7 cellular contexts compared by ENCODE assay signal in the genomic region with DNA sequence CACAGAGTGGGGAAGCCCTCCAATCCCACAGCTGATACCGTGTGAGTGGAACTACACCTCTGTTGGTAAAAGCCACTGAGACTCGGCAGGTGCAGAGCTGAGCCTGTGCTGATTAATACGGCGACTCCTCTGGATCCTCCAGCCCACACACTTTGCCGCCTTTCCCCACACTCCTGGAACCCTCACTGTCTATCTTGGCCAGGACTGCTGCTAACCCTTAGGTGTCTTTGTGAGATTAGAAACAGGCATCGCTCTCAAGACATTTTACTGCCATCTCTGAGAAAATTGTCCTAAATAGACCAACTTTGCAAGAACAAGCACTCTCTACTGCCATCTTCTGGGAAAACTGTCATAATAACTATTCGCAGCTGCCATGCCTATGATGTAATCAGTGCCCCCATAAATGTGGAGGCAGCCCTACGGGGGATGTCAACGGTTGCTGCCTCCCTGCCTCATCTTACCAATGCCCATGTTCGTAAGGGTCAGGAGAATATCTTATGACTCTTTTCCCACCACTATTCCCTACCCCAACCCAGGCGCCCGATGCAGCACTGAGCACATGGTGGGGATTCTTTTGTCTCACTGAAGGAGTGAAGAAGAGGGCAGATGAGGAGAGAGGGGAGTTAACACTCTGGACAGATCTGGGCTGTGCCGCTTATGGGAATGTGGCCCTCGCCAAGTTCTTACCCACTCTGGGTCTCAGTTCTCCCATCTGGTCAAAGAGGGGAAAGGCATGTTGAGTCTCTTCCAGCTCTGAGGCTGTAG. TPM values are rescaled to one million over a fixed set of nuclear protein-coding genes. Genes with fewer than 3 reads are reported as not detected.
DNase-seq lines count a peak whose midpoint lies in the region; ATAC-seq, FAIRE-seq and TF ChIP-seq lines count a peak whose summit lies in the region.

No MANE protein-coding gene starts in this region.

- no peak overlapping the region for H4K8ac ChIP-seq in H1 (ENCODE audit: extremely low read depth, insufficient read depth, low read length)

- H3K27ac ChIP-seq in MM.1S (ENCODE audit: low read length) (no peak overlapping the region), H1 (ENCODE audit: low read depth, low read length) (no peak overlapping the region)

- H3K56ac ChIP-seq in H1 (replicated peaks; ENCODE audit: insufficient read length, low read depth, low read length) = no peak overlapping the region

- no peak overlapping the region for H3K9ac ChIP-seq in MM.1S (ENCODE audit: low read length)
- H3K9ac ChIP-seq in H1 (replicated peaks in 1 of 4; ENCODE audit: extremely low read depth in 1 of 4, low read depth in 3 of 4, low read length in 3 of 4) = no peak overlapping the region; a peak in 1 of 7 replicates

- H3K9me2 ChIP-seq in MM.1S (replicated peaks; ENCODE audit: insufficient read depth, low read length) = no peaks in the 10 kb centered on the region

- H3F3A ChIP-seq in MM.1S (ENCODE audit: insufficient read depth, low read length) = no peaks in the 10 kb centered on the region

- no peak overlapping the region for H3K4me2 ChIP-seq in MM.1S (ENCODE audit: low read depth, low read length)
- H3K4me2 ChIP-seq in H1 (ENCODE audit: insufficient read depth in 1 of 2, low read depth in 2 of 2, low read length in 2 of 2) = no peak overlapping the region

- no peaks in the 10 kb centered on the region for H3K9me3 Mint-ChIP-seq in natural killer cell

- H2BK120ac ChIP-seq in H1 (replicated peaks; ENCODE audit: low read depth, low read length) = no peak overlapping the region

- no peaks in the 10 kb centered on the region for H3K36me3 Mint-ChIP-seq in natural killer cell

- no peak overlapping the region for H3K4ac ChIP-seq in H1 (replicated peaks; ENCODE audit: insufficient read length, low read depth, low read length)

- POLR2A ChIA-PET in H1 (lab: Charles Lee; ENCODE audit: partially characterized antibody) = interaction anchor here (0.7 to 1.5 kb wide), 3 partner anchors 21 to 232 kb away, joined by 3 to 5 read pairs (median 3); no protein-coding TSS in a partner anchor

- H2AFZ ChIP-seq in MM.1S (ENCODE audit: low read length) (no peak overlapping the region), H1 (ENCODE audit: low read length) (no peak overlapping the region)

- no peaks in the 10 kb centered on the region for H3K36me3 ChIP-seq in MM.1S (replicated peaks; ENCODE audit: insufficient read depth, low read length)
- peaks cover 4 to 15% (median 8%) of the 10 kb centered on the region in 4 experiments; a peak in 6 of 8 replicates for H3K36me3 ChIP-seq in H1 (ENCODE audit: control insufficient read depth in 2 of 4, insufficient read depth in 4 of 4, low read length in 3 of 4)

- FAIRE-seq in H1 (lab: Jason Lieb, UNC) = peak; percentile 79

- no peak overlapping the region for H2AK5ac ChIP-seq in H1 (ENCODE audit: low read depth, low read length)

- H4K5ac ChIP-seq in H1 (ENCODE audit: insufficient read length, low read depth, low read length) = no peak overlapping the region

- H3K23me2 ChIP-seq in H1 (ENCODE audit: low read depth, low read length) = peaks cover 9% of the 10 kb centered on the region; the same call in 1 of the 2 replicates

- ATAC-seq in natural killer cell (peak in 1 of 3 donors; percentile 38), GM18867 (IDR thresholded peaks at IDR 0.05; ENCODE audit: unreplicated experiment) (no peak)

- no peak for TF ChIP-seq EP300 in H1 (IDR thresholded peaks at IDR 0.05; ENCODE audit: borderline replicate concordance in 1 of 2, low read depth in 2 of 2, low read length in 2 of 2)

- H3K27me3 ChIP-seq in MM.1S (replicated peaks; ENCODE audit: insufficient read depth, low read length) = peaks cover 71% of the 10 kb centered on the region
- no peaks in the 10 kb centered on the region for H3K27me3 ChIP-seq in H1 (replicated peaks in 1 of 4; ENCODE audit: control insufficient read depth in 3 of 4, extremely low read depth in 1 of 4, insufficient read depth in 3 of 4, low read length in 3 of 4)

- H3K9me3 ChIP-seq in MM.1S (replicated peaks; ENCODE audit: insufficient read depth, low read length) (no peaks in the 10 kb centered on the region), H1 (ENCODE audit: insufficient read depth in 2 of 2, low read depth in 1 of 2, low read length in 1 of 2) (no peaks in the 10 kb centered on the region)

- no peak overlapping the region for H2BK15ac ChIP-seq in H1 (ENCODE audit: low read length)

- no peak overlapping the region for H2BK20ac ChIP-seq in H1 (ENCODE audit: low read length)

- peak; percentile 67 for TF ChIP-seq CTCF in MM.1S (IDR thresholded peaks at IDR 0.05; ENCODE audit: low read length)
- peak in 2 of 3 experiments; percentile 63 to 67; a peak in 3 of 4 replicates for TF ChIP-seq CTCF in H1 (IDR thresholded peaks at IDR 0.05; ENCODE audit: control extremely low read depth in 1 of 3, insufficient read depth in 1 of 3, low read depth in 1 of 3, low read length in 3 of 3)
- TF ChIP-seq CTCF in natural killer cell (IDR thresholded peaks at IDR 0.05) = peak; percentile 17

- no peak overlapping the region for H3K4me3 ChIP-seq in MM.1S (ENCODE audit: low read length)
- H3K4me3 ChIP-seq in H1 (ENCODE audit: extremely low read depth in 1 of 4, insufficient read depth in 2 of 4, low read depth in 3 of 4, low read length in 4 of 4) = no peak overlapping the region

- no peak overlapping the region for H3K23ac ChIP-seq in H1 (ENCODE audit: insufficient read length)

- H3K79me1 ChIP-seq in H1 (ENCODE audit: low read depth, low read length) = no peaks in the 10 kb centered on the region

- H3K79me2 ChIP-seq in MM.1S (ENCODE audit: low read length) (no peaks in the 10 kb centered on the region), H1 (ENCODE audit: control insufficient read depth in 1 of 2, insufficient read depth in 2 of 2, low read length in 2 of 2) (no peaks in the 10 kb centered on the region)

- H3K27me3 Mint-ChIP-seq in natural killer cell (ENCODE audit: low read depth in 2 of 2) = peaks cover 19 to 31% of the 10 kb centered on the region in 2 donors

- H4K91ac ChIP-seq in H1 (replicated peaks; ENCODE audit: insufficient read length, low read length) = no peak overlapping the region

- no peaks in the 10 kb centered on the region for H3K4me1 Mint-ChIP-seq in natural killer cell

- TF ChIP-seq RAD21 in H1 (IDR thresholded peaks at IDR 0.05 in 1 of 2, conservative IDR thresholded peaks at IDR 0.05 in 1 of 2; ENCODE audit: low read depth in 2 of 2, low read length in 2 of 2) = peak; percentile 62 to 73

- TF ChIP-seq POLR2A in H1 (IDR thresholded peaks at IDR 0.05; ENCODE audit: control extremely low read depth in 1 of 2, low read depth in 2 of 2, low read length in 2 of 2) = no peak

- no peak overlapping the region for H3K27ac Mint-ChIP-seq in natural killer cell

- H3K4me1 ChIP-seq in MM.1S (ENCODE audit: low read length) = no peaks in the 10 kb centered on the region
- H3K4me1 ChIP-seq in H1 (replicated peaks in 1 of 4; ENCODE audit: control insufficient read depth in 3 of 4, insufficient read depth in 4 of 4, low read length in 3 of 4) = no peaks in the 10 kb centered on the region

- H2BK5ac ChIP-seq in H1 (ENCODE audit: low read depth, low read length) = no peak overlapping the region; the same call in 1 of the 2 replicates

- WGBS in H1 (ENCODE audit: extremely low coverage in 1 of 2, insufficient coverage in 1 of 2, insufficient read length in 1 of 2, insufficient replicate concordance in 2 of 2, low coverage in 1 of 2, low lambda C conversion rate in 2 of 2, missing lambda C conversion rate in 1 of 2), 2 experiments = 83% methylated on average over 14 of the region's 14 CpGs; no CpG with 5 or more reads in 1 of the 2 experiments

- H3K4me3 Mint-ChIP-seq in natural killer cell = no peak overlapping the region

- DNase-seq in GDM1 (lab: John Stamatoyannopoulos, UW) (peak; percentile 6), MM.1S (peak; percentile 39), RPMI8226 (peak; percentile 53), H1 (ENCODE audit: low read depth in 1 of 2, low spot score in 2 of 2) (no peak), natural killer cell (no peak), COLO668 (lab: John Stamatoyannopoulos, UW; ENCODE audit: unreplicated experiment) (no peak)

- H3K18ac ChIP-seq in H1 (ENCODE audit: extremely low read depth, low read length) = no peak overlapping the region

- H3K14ac ChIP-seq in H1 (ENCODE audit: insufficient read length) = no peak overlapping the region

- H4K20me1 ChIP-seq in MM.1S (ENCODE audit: insufficient read depth, low read length) (no peaks in the 10 kb centered on the region), H1 (replicated peaks in 1 of 2; ENCODE audit: control insufficient read depth in 1 of 2, insufficient read depth in 2 of 2, low read length in 2 of 2) (peaks cover 0 to 9% of the 10 kb centered on the region in 2 experiments)

- H2BK12ac ChIP-seq in H1 (ENCODE audit: low read depth, low read length) = peak overlapping the region; percentile 68; the same call in 1 of the 2 replicates

- CTCF ChIA-PET in H1 (lab: Charles Lee; ENCODE audit: partially characterized antibody) = interaction anchor here (0.6 to 8.1 kb wide), 31 partner anchors 8 to 209 kb away, joined by 3 to 88 read pairs (median 6); a partner anchor contains a TSS

- intact Hi-C loops in natural killer cell (cut with micrococcal nuclease) = no loop called here

TF ChIP-seq in H1, 55 proteins besides CTCF, POLR2A, EP300 and RAD21 (continues in another document):
- no peak for TF ChIP-seq RNF2 (IDR thresholded peaks at IDR 0.05; ENCODE audit: borderline replicate concordance, low read depth, low read length, missing control alignments, poor library complexity, severe bottlenecking)

RNA-seq across cellular contexts. Expression of a gene that starts 26.1 kb away (rescaled TPM):
- 0.58 and 0.59 TPM in 2 replicates for total RNA-seq in H1 (2021; fragmentation: NEBNext Ultra II Directional; extraction: Animal tissue kit (Norgen Biotek cat#: 25700))
- polyA plus RNA-seq in H1 (2011; rRNA removed) = 0.47 and 0.67 TPM in 2 replicates
- 0.56 TPM for polyA plus RNA-seq in H1 (2011; cell fraction: cytosol; rRNA removed)
- polyA plus RNA-seq in H1 (2011; cell fraction: nucleus; rRNA removed) = 1.0 TPM
- polyA plus RNA-seq in H1 (2012, experiment 1 of 2) = 0.54 to 4.4 TPM (median 0.65 TPM) in 4 replicates
- 0.12 TPM for polyA plus RNA-seq in H1 (2012, experiment 2 of 2)
- polyA plus RNA-seq in H1 (2013, experiment 1 of 2) = 0.28 TPM
- 0.35 TPM for polyA plus RNA-seq in H1 (2013, experiment 2 of 2)
- 1.7 and 6.4 TPM in 2 replicates for polyA minus RNA-seq in H1 (2011; rRNA and poly(A)+ RNA removed)
- polyA minus RNA-seq in H1 (2011; cell fraction: cytosol; rRNA and poly(A)+ RNA removed) = 1.4 TPM
- polyA minus RNA-seq in H1 (2011; cell fraction: nucleus; rRNA and poly(A)+ RNA removed) = 1.7 TPM
- total RNA-seq in natural killer cell = under 1 TPM in 1 of 3 donors, not detected in 2; 0.09 TPM

RNA-seq across cellular contexts. Expression of a gene that starts 59.3 kb away (rescaled TPM):
- total RNA-seq in H1 (2021; fragmentation: NEBNext Ultra II Directional; extraction: Animal tissue kit (Norgen Biotek cat#: 25700)) = 35.5 and 40.2 TPM in 2 replicates
- polyA plus RNA-seq in H1 (2011; rRNA removed) = 29.9 and 44.0 TPM in 2 replicates
- polyA plus RNA-seq in H1 (2011; cell fraction: cytosol; rRNA removed) = 29.9 TPM
- polyA plus RNA-seq in H1 (2011; cell fraction: nucleus; rRNA removed) = 37.9 TPM
- polyA plus RNA-seq in H1 (2012, experiment 1 of 2) = 22.4 to 30.7 TPM (median 23.3 TPM) in 4 replicates
- polyA plus RNA-seq in H1 (2012, experiment 2 of 2) = 22.9 TPM
- polyA plus RNA-seq in H1 (2013, experiment 1 of 2) = 23.7 TPM
- polyA plus RNA-seq in H1 (2013, experiment 2 of 2) = 26.0 TPM
- 34.2 and 40.8 TPM in 2 replicates for polyA minus RNA-seq in H1 (2011; rRNA and poly(A)+ RNA removed)
- 28.5 TPM for polyA minus RNA-seq in H1 (2011; cell fraction: cytosol; rRNA and poly(A)+ RNA removed)
- 16.2 TPM for polyA minus RNA-seq in H1 (2011; cell fraction: nucleus; rRNA and poly(A)+ RNA removed)
- not detected for total RNA-seq in natural killer cell

Comparison
In these comparisons a context has a peak if more than half of its experiments do, and no peak if none do; other contexts are left out.
1. DNase-seq: peak in GDM1 (single experiment), MM.1S (single experiment) and RPMI8226 (single experiment); none in H1 (0 of 2), natural killer cell (single experiment) and COLO668 (single experiment).
2. CTCF ChIP-seq: peak in every context shown above with its lines; median percentile 67 in MM.1S; 65 in H1; 17 in natural killer cell.
3. RNA of a gene that starts 59.3 kb away (total RNA-seq): 35.5 to 40.2 TPM in H1; not detected in natural killer cell; every median in the first group is over 10 times any median in the second.